Comparison of ENCODE assay signal across 1 cellular context in the genomic region with DNA sequence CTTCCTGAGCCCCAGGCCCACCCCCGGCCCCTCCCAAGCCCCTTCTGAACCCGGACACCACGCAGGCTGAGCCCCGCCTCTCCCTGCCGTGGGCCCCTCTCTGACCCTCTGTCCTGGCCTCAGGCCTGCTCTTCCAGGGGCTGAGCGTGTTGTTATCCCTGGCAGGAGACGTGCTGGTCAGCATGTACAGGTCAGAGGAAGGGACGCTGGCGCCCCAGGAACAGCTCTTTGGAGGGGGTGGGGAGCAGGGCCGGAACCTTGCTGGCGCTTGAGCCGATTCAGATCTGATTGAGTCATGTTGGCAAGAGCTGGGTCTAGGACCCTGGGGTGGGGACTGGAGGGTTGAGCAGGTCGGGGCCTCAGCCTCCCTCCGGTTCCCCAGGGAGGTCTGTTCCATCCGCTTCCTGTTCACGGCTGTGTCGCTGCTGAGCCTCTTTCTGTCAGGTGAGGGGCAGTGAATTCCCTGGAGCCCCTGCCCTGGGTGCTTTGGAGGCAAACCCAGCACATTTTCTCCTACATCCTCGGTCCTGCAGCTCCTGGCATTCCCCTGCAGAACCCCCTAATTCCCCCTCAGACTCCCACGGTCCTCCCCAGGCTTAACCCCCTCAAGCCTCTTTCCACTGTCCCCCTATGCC.
TF ChIP-seq lines count a peak whose summit lies in the region.

No MANE protein-coding gene starts in this region.

TF ChIP-seq in HepG2, 621 proteins besides CTCF, POLR2A, EP300 and RAD21 (continued from another document):
- TF ChIP-seq, protein P1, sequence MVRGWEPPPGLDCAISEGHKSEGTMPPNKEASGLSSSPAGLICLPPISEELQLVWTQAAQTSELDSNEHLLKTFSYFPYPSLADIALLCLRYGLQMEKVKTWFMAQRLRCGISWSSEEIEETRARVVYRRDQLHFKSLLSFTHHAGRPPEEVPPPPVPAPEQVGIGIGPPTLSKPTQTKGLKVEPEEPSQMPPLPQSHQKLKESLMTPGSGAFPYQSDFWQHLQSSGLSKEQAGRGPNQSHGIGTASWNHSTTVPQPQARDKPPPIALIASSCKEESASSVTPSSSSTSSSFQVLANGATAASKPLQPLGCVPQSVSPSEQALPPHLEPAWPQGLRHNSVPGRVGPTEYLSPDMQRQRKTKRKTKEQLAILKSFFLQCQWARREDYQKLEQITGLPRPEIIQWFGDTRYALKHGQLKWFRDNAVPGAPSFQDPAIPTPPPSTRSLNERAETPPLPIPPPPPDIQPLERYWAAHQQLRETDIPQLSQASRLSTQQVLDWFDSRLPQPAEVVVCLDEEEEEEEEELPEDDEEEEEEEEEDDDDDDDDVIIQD (CRISPR knock-in tag; IDR thresholded peaks at IDR 0.05; ENCODE audit: low read depth) = peak; percentile 69; the same call in 1 of the 2 replicates
- TF ChIP-seq ZNF431 (CRISPR knock-in tag; IDR thresholded peaks at IDR 0.05; ENCODE audit: borderline replicate concordance, low read depth) (peak; percentile 24; the same call in 1 of the 2 replicates), ZC3H4 (CRISPR knock-in tag; IDR thresholded peaks at IDR 0.05; ENCODE audit: borderline replicate concordance) (0 out of 2 replicates have a peak, but pooled peaks have one; percentile 40), EZH2 (conservative IDR thresholded peaks at IDR 0.05; ENCODE audit: low read depth, low read length) (no peak), ZNF850 (CRISPR knock-in tag; conservative IDR thresholded peaks at IDR 0.05) (no peak), CEBPG (CRISPR knock-in tag; IDR thresholded peaks at IDR 0.05) (peak; percentile 78), ZNF619 (CRISPR knock-in tag; IDR thresholded peaks at IDR 0.05) (no peak), ATF7-NPFF (CRISPR knock-in tag; IDR thresholded peaks at IDR 0.05; ENCODE audit: low read depth) (peak; percentile 67; the same call in 1 of the 2 replicates), CENPT (CRISPR knock-in tag; IDR thresholded peaks at IDR 0.05; ENCODE audit: low read depth) (no peak), DMAP1 (CRISPR knock-in tag; IDR thresholded peaks at IDR 0.05) (peak; percentile 72; the same call in 1 of the 2 replicates), EED (CRISPR knock-in tag; IDR thresholded peaks at IDR 0.05) (peak; percentile 84; the same call in 1 of the 2 replicates), NRL (CRISPR knock-in tag; IDR thresholded peaks at IDR 0.05; ENCODE audit: borderline replicate concordance) (peak; percentile 8), NPAS2 (CRISPR knock-in tag; IDR thresholded peaks at IDR 0.05; ENCODE audit: borderline replicate concordance) (no peak), MTF1 (CRISPR knock-in tag; IDR thresholded peaks at IDR 0.05) (no peak), CCDC6 (CRISPR knock-in tag; IDR thresholded peaks at IDR 0.05) (no peak; the same call in 1 of the 2 replicates)
- TF ChIP-seq, protein P2, sequence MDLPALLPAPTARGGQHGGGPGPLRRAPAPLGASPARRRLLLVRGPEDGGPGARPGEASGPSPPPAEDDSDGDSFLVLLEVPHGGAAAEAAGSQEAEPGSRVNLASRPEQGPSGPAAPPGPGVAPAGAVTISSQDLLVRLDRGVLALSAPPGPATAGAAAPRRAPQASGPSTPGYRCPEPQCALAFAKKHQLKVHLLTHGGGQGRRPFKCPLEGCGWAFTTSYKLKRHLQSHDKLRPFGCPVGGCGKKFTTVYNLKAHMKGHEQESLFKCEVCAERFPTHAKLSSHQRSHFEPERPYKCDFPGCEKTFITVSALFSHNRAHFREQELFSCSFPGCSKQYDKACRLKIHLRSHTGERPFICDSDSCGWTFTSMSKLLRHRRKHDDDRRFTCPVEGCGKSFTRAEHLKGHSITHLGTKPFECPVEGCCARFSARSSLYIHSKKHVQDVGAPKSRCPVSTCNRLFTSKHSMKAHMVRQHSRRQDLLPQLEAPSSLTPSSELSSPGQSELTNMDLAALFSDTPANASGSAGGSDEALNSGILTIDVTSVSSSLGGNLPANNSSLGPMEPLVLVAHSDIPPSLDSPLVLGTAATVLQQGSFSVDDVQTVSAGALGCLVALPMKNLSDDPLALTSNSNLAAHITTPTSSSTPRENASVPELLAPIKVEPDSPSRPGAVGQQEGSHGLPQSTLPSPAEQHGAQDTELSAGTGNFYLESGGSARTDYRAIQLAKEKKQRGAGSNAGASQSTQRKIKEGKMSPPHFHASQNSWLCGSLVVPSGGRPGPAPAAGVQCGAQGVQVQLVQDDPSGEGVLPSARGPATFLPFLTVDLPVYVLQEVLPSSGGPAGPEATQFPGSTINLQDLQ (CRISPR knock-in tag; IDR thresholded peaks at IDR 0.05) = peak; percentile 77; the same call in 1 of the 2 replicates
- TF ChIP-seq, protein P3, sequence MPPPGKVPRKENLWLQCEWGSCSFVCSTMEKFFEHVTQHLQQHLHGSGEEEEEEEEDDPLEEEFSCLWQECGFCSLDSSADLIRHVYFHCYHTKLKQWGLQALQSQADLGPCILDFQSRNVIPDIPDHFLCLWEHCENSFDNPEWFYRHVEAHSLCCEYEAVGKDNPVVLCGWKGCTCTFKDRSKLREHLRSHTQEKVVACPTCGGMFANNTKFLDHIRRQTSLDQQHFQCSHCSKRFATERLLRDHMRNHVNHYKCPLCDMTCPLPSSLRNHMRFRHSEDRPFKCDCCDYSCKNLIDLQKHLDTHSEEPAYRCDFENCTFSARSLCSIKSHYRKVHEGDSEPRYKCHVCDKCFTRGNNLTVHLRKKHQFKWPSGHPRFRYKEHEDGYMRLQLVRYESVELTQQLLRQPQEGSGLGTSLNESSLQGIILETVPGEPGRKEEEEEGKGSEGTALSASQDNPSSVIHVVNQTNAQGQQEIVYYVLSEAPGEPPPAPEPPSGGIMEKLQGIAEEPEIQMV (CRISPR knock-in tag; IDR thresholded peaks at IDR 0.05; ENCODE audit: low read depth) = no peak
- TF ChIP-seq, protein P4, sequence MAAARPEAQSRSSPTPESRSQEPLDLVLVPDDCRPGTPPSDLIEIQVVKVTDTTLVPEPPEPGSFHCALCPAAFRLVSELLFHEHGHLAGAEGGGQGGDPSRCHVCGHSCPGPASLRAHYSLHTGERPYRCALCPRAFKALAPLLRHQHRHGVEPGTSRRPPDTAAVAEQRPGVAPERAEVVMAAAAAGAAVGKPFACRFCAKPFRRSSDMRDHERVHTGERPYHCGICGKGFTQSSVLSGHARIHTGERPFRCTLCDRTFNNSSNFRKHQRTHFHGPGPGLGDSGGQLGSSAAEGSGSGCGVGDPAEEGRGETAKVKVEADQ (CRISPR knock-in tag; IDR thresholded peaks at IDR 0.05; ENCODE audit: borderline replicate concordance) = no peak; the same call in 1 of the 2 replicates
- TF ChIP-seq, protein P5, sequence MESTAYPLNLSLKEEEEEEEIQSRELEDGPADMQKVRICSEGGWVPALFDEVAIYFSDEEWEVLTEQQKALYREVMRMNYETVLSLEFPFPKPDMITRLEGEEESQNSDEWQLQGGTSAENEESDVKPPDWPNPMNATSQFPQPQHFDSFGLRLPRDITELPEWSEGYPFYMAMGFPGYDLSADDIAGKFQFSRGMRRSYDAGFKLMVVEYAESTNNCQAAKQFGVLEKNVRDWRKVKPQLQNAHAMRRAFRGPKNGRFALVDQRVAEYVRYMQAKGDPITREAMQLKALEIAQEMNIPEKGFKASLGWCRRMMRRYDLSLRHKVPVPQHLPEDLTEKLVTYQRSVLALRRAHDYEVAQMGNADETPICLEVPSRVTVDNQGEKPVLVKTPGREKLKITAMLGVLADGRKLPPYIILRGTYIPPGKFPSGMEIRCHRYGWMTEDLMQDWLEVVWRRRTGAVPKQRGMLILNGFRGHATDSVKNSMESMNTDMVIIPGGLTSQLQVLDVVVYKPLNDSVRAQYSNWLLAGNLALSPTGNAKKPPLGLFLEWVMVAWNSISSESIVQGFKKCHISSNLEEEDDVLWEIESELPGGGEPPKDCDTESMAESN (CRISPR knock-in tag; conservative IDR thresholded peaks at IDR 0.05) = peak; percentile 87
